1 cellular context compared by ENCODE assay signal in the genomic region with DNA sequence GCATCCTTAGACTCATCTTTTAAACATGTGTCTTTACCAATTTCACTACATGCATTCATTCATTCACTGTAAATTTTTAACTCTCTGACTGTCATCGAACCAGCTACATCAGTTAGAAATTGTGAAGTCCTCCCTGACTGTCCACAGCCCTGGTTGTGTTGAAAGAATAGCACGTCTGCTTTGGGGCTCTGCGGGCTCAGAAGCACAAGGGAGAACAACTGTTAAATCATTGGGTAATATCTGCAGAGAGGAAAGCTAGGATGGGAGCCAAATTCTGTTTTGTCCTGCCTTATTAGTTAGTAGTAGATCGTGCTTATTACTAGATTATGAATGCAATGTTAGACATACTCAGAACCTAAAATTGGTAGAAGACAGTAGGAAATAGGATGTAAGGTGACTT.
TF ChIP-seq lines count a peak whose summit lies in the region.

No MANE protein-coding gene starts in this region.

TF ChIP-seq in IMR-90, 13 proteins besides CTCF, POLR2A, EP300 and RAD21:
- TF ChIP-seq SMC3 (IDR thresholded peaks at IDR 0.05; ENCODE audit: low read depth, low read length), result no peak
- no peak for TF ChIP-seq MAZ (IDR thresholded peaks at IDR 0.05; ENCODE audit: borderline replicate concordance, low read depth, low read length)
- TF ChIP-seq, protein P1, sequence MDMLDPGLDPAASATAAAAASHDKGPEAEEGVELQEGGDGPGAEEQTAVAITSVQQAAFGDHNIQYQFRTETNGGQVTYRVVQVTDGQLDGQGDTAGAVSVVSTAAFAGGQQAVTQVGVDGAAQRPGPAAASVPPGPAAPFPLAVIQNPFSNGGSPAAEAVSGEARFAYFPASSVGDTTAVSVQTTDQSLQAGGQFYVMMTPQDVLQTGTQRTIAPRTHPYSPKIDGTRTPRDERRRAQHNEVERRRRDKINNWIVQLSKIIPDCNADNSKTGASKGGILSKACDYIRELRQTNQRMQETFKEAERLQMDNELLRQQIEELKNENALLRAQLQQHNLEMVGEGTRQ (IDR thresholded peaks at IDR 0.05; ENCODE audit: low read depth, low read length), result no peak
- no peak for TF ChIP-seq CHD1 (IDR thresholded peaks at IDR 0.05; ENCODE audit: low read depth, low read length)
- no peak for TF ChIP-seq RCOR1 (IDR thresholded peaks at IDR 0.05; ENCODE audit: insufficient replicate concordance, low read length)
- TF ChIP-seq, protein P2, sequence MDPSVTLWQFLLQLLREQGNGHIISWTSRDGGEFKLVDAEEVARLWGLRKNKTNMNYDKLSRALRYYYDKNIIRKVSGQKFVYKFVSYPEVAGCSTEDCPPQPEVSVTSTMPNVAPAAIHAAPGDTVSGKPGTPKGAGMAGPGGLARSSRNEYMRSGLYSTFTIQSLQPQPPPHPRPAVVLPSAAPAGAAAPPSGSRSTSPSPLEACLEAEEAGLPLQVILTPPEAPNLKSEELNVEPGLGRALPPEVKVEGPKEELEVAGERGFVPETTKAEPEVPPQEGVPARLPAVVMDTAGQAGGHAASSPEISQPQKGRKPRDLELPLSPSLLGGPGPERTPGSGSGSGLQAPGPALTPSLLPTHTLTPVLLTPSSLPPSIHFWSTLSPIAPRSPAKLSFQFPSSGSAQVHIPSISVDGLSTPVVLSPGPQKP (IDR thresholded peaks at IDR 0.05; ENCODE audit: borderline replicate concordance, low read depth, low read length), result no peak
- no peak for TF ChIP-seq MAFK (IDR thresholded peaks at IDR 0.05; ENCODE audit: low read depth, low read length)
- no peak for TF ChIP-seq MXI1 (IDR thresholded peaks at IDR 0.05; ENCODE audit: borderline replicate concordance, low read depth, low read length)
- TF ChIP-seq FOS (IDR thresholded peaks at IDR 0.05; ENCODE audit: low read depth, low read length), result no peak
- no peak for TF ChIP-seq BHLHE40 (IDR thresholded peaks at IDR 0.05; ENCODE audit: low read depth, low read length)
- TF ChIP-seq NFE2L2 (IDR thresholded peaks at IDR 0.05; ENCODE audit: low read depth, low read length), result no peak
- TF ChIP-seq CEBPB (IDR thresholded peaks at IDR 0.05; ENCODE audit: low read depth, low read length), result no peak
- no peak for TF ChIP-seq RFX5 (IDR thresholded peaks at IDR 0.05; ENCODE audit: low read depth, low read length)
